In genomic region chr7:12731775-12732174, GRCh38 we compare ENCODE assay signal across 1 cellular context.
TF ChIP-seq lines count a peak whose summit lies in the region.

No MANE protein-coding gene starts in this region.

TF ChIP-seq in K562, 482 proteins besides CTCF, POLR2A, EP300 and RAD21 (continued from another document):
- TF ChIP-seq CUX1 (CRISPR knock-in tag; IDR thresholded peaks at IDR 0.05) (peak; percentile 51; the same call in 1 of the 2 replicates), ERF (CRISPR knock-in tag; IDR thresholded peaks at IDR 0.05) (no peak)
